ENCODE assay signal across 16 cellular contexts in genomic region chr1:19884312-19884711, GRCh38. TPM values are rescaled to one million over a fixed set of nuclear protein-coding genes. Genes with fewer than 3 reads are reported as not detected.
DNase-seq lines count a peak whose midpoint lies in the region; ATAC-seq and TF ChIP-seq lines count a peak whose summit lies in the region.
"Had no signal": no experiment of that assay in that cellular context is flagged by ENCODE, and none has a peak within 500 bp of the region (broad histone marks: within the 10 kb centered on the region; RNA-seq: fewer than 3 reads in every experiment).

No MANE protein-coding gene starts in this region.

- no peak overlapping the region for H2BK5ac ChIP-seq in IMR-90 (ENCODE audit: low read depth, low read length, poor library complexity, severe bottlenecking)

- H3K27ac Mint-ChIP-seq in CD4-positive, alpha-beta memory T cell = peak overlapping the region in 2 of 7 donors; percentile 43 to 91
- H3K27ac Mint-ChIP-seq in brain (peak overlapping the region in 2 of 5 experiments; percentile 45 to 88), natural killer cell (peak overlapping the region; percentile 66 to 72)

- no peak for TF ChIP-seq POLR2A in IMR-90 (IDR thresholded peaks at IDR 0.05; ENCODE audit: low read depth, low read length)
- TF ChIP-seq POLR2A in ovary (IDR thresholded peaks at IDR 0.05) = no peak

- dilution Hi-C loops in IMR-90 (cut with HindIII; ENCODE audit: low sequenced_read_pairs, unreplicated experiment) = no loop called here

- H3K4me1 ChIP-seq in CD4-positive, alpha-beta memory T cell (ENCODE audit: insufficient read depth, low read length) = peaks cover 27% of the 10 kb centered on the region
- H3K4me1 ChIP-seq in IMR-90 (ENCODE audit: control insufficient read depth, insufficient read depth, low read length) = peaks cover 6% of the 10 kb centered on the region
- peaks cover 11% of the 10 kb centered on the region for H3K4me1 ChIP-seq in ovary (ENCODE audit: insufficient read depth)

- peak overlapping the region in 7 of 8 donors; percentile 25 to 94 (median 89) for H3K4me3 Mint-ChIP-seq in CD4-positive, alpha-beta memory T cell
- H3K4me3 Mint-ChIP-seq in brain (peak overlapping the region; percentile 88 to 98 (median 94)), natural killer cell (peak overlapping the region; percentile 83)

- no TSS peak for BruUV-seq in IMR-90 (replicated peaks; lab: Mats Ljungman, UMichigan)

- peaks cover 24 to 47% of the 10 kb centered on the region in 2 experiments for H3K79me1 ChIP-seq in IMR-90 (ENCODE audit: low read depth in 1 of 2, low read length in 2 of 2)

- H3K4me3 ChIP-seq in CD4-positive, alpha-beta memory T cell (ENCODE audit: low read length in 2 of 2) = no peak overlapping the region
- H3K4me3 ChIP-seq in IMR-90 (ENCODE audit: insufficient read depth, low read depth, low read length) (no peak overlapping the region), ovary (no peak overlapping the region)
- H3K4me3 ChIP-seq: right atrium auricular region had no signal

- H3K27me3 ChIP-seq in CD4-positive, alpha-beta memory T cell (ENCODE audit: insufficient read depth, low read length) = no peaks in the 10 kb centered on the region
- H3K27me3 ChIP-seq in IMR-90 (ENCODE audit: control insufficient read depth, insufficient read depth, low read length) (no peaks in the 10 kb centered on the region), ovary (no peaks in the 10 kb centered on the region)
- H3K27me3 ChIP-seq: right atrium auricular region had no signal

- H4K20me1 ChIP-seq in IMR-90 (ENCODE audit: insufficient read depth, low read length) = peaks cover 44% of the 10 kb centered on the region; the same call in 1 of the 2 replicates

- no peak for TF ChIP-seq RAD21 in IMR-90 (IDR thresholded peaks at IDR 0.05; ENCODE audit: low read length)

- H3K27ac ChIP-seq in CD4-positive, alpha-beta memory T cell (ENCODE audit: low read depth, low read length) = no peak overlapping the region
- H3K27ac ChIP-seq in IMR-90 (ENCODE audit: insufficient read depth, low read length) (no peak overlapping the region), ovary (no peak overlapping the region)
- H3K27ac ChIP-seq: right atrium auricular region had no signal

- peak overlapping the region; percentile 35; the same call in 1 of the 2 replicates for H3K23ac ChIP-seq in IMR-90 (ENCODE audit: low read depth, low read length)

- no peak overlapping the region for H3K9ac ChIP-seq in IMR-90 (ENCODE audit: low read depth, low read length)

- H3K14ac ChIP-seq in IMR-90 (replicated peaks; ENCODE audit: low read depth, low read length) = no peak overlapping the region

- peaks cover 2 to 10% of the 10 kb centered on the region in 2 donors for H3K27me3 Mint-ChIP-seq in CD4-positive, alpha-beta memory T cell
- H3K27me3 Mint-ChIP-seq in brain = peaks cover 12% of the 10 kb centered on the region
- peaks cover 0 to 4% of the 10 kb centered on the region in 2 donors for H3K27me3 Mint-ChIP-seq in natural killer cell (ENCODE audit: low read depth in 2 of 2)

- POLR2A ChIA-PET in CD4-positive, alpha-beta memory T cell (lab: Charles Lee; ENCODE audit: partially characterized antibody) = no interaction called here
- POLR2A ChIA-PET in IMR-90 (lab: Charles Lee; ENCODE audit: unreplicated experiment) = no interaction called here

- in situ Hi-C loops in IMR-90 (cut with MboI; ENCODE audit: low sequenced_read_pairs) = no loop called here

- no peak overlapping the region for H2AFZ ChIP-seq in IMR-90 (replicated peaks; ENCODE audit: low read length, poor library complexity)

- no CpG with 5 or more reads among the region's 2 CpGs for WGBS in IMR-90 (ENCODE audit: extremely low coverage in 2 of 2, insufficient read length in 1 of 2), 2 experiments
- WGBS in ovary, 3 donors = 85 to 88% (median 85%) methylated on average over 2 of the region's 2 CpGs

- no peak overlapping the region for H3K18ac ChIP-seq in IMR-90 (ENCODE audit: low read depth, low read length)

- DNase-seq in CD4-positive, alpha-beta memory T cell = no peak
- DNase-seq in IMR-90 (no peak), natural killer cell (no peak), ovary (no peak), DMS153 (lab: John Stamatoyannopoulos, UW) (no peak)
- DNase-seq: amniotic stem cell; COR-L47; left cardiac atrium; NCI-H2107; SIG-M5; stimulated activated CD4-positive, alpha-beta T cell treated with anti-CD3 and anti-CD28 coated beads, Interleukin-4, amount 100 ng/mL, for 24 hours had no signal

- no peak overlapping the region for H3K56ac ChIP-seq in IMR-90 (ENCODE audit: extremely low read depth, insufficient read depth, low read length)

- no peak overlapping the region for H2BK120ac ChIP-seq in IMR-90 (ENCODE audit: low read depth, low read length)

- TF ChIP-seq EP300 in ovary (IDR thresholded peaks at IDR 0.05) = no peak

- H2AK9ac ChIP-seq in IMR-90 (replicated peaks; ENCODE audit: low read depth, low read length, poor library complexity) = no peak overlapping the region

- intact Hi-C loops in CD4-positive, alpha-beta memory T cell (cut with micrococcal nuclease) = no loop called here
- intact Hi-C loops in IMR-90 (cut with micrococcal nuclease) = loop anchor here (10.0 kb wide), 1 partner anchor 220 kb away; the partner anchor contains the start of gene HTR6
- intact Hi-C loops in natural killer cell (cut with micrococcal nuclease) = no loop called here
- intact Hi-C loops in ovary (cut with DNase I) = loop anchor here in 1 of 4 donors (5.0 kb wide), 1 partner anchor 87 kb away; the partner anchor contains the start of gene TMCO4

- H4K8ac ChIP-seq in IMR-90 (ENCODE audit: low read depth in 2 of 2, low read length in 2 of 2) = no peak overlapping the region

- H3K9me3 ChIP-seq in CD4-positive, alpha-beta memory T cell (ENCODE audit: control insufficient read depth in 1 of 2, low read length in 2 of 2) = no peaks in the 10 kb centered on the region
- H3K9me3 ChIP-seq in IMR-90 (ENCODE audit: control insufficient read depth, insufficient read depth, low read length) = no peaks in the 10 kb centered on the region
- no peaks in the 10 kb centered on the region for H3K9me3 ChIP-seq in ovary
- H3K9me3 ChIP-seq: right atrium auricular region had no signal

- CTCF ChIA-PET in CD4-positive, alpha-beta memory T cell (lab: Charles Lee; ENCODE audit: partially characterized antibody) = no interaction called here
- CTCF ChIA-PET in IMR-90 (lab: Yijun Ruan, JAX) = no interaction called here

- H2AK5ac ChIP-seq in IMR-90 (ENCODE audit: low read depth, low read length) = no peak overlapping the region

- no peaks in the 10 kb centered on the region for H3K36me3 Mint-ChIP-seq in CD4-positive, alpha-beta memory T cell
- H3K36me3 Mint-ChIP-seq in brain = peaks cover 20% of the 10 kb centered on the region
- no peaks in the 10 kb centered on the region for H3K36me3 Mint-ChIP-seq in natural killer cell

- no peak for ATAC-seq in IMR-90 (ENCODE audit: low read depth)
- ATAC-seq in natural killer cell = no peak
- no peak for ATAC-seq in HG03571 (IDR thresholded peaks at IDR 0.05; ENCODE audit: unreplicated experiment)
- ATAC-seq: left cardiac atrium had no signal

- H3K9me1 ChIP-seq in IMR-90 (ENCODE audit: insufficient read depth, low read length) = peaks cover 8% of the 10 kb centered on the region

- H4K5ac ChIP-seq in IMR-90 (ENCODE audit: low read depth, low read length) = no peak overlapping the region

- H4K91ac ChIP-seq in IMR-90 (ENCODE audit: insufficient read depth, low read depth, low read length) = no peak overlapping the region

- H3K9me3 Mint-ChIP-seq in CD4-positive, alpha-beta memory T cell = no peaks in the 10 kb centered on the region
- H3K9me3 Mint-ChIP-seq in brain (peaks cover 0 to 4% (median 0%) of the 10 kb centered on the region in 5 experiments), natural killer cell (no peaks in the 10 kb centered on the region)

- TF ChIP-seq CTCF in IMR-90 (conservative IDR thresholded peaks at IDR 0.05; ENCODE audit: low read depth, low read length) (no peak), brain (conservative IDR thresholded peaks at IDR 0.05) (no peak), natural killer cell (IDR thresholded peaks at IDR 0.05) (no peak), ovary (IDR thresholded peaks at IDR 0.05) (no peak)

- no peak overlapping the region for H3K4ac ChIP-seq in IMR-90 (ENCODE audit: low read depth, low read length)

- H2BK20ac ChIP-seq in IMR-90 (ENCODE audit: low read depth, low read length) = no peak overlapping the region

- no peak overlapping the region for H3K4me2 ChIP-seq in IMR-90 (ENCODE audit: low read depth, low read length)

- no peaks in the 10 kb centered on the region for H3K36me3 ChIP-seq in CD4-positive, alpha-beta memory T cell (ENCODE audit: insufficient read depth, low read length)
- no peaks in the 10 kb centered on the region for H3K36me3 ChIP-seq in IMR-90 (ENCODE audit: control insufficient read depth, insufficient read depth, low read length)
- no peaks in the 10 kb centered on the region for H3K36me3 ChIP-seq in ovary
- H3K36me3 ChIP-seq: right atrium auricular region had no signal

- no peak overlapping the region for H2BK15ac ChIP-seq in IMR-90 (ENCODE audit: low read depth, low read length)

- H3K4me1 Mint-ChIP-seq in CD4-positive, alpha-beta memory T cell = peaks cover 29 to 57% (median 40%) of the 10 kb centered on the region in 4 donors
- H3K4me1 Mint-ChIP-seq in brain (peaks cover 62% of the 10 kb centered on the region), natural killer cell (peaks cover 40 to 45% of the 10 kb centered on the region in 2 donors)

TF ChIP-seq in IMR-90, 13 proteins besides CTCF, POLR2A, EP300 and RAD21 (continues in another document):
- TF ChIP-seq SMC3 (IDR thresholded peaks at IDR 0.05; ENCODE audit: low read depth, low read length) (no peak), FOS (IDR thresholded peaks at IDR 0.05; ENCODE audit: low read depth, low read length) (no peak), MAFK (IDR thresholded peaks at IDR 0.05; ENCODE audit: low read depth, low read length) (no peak)

RNA-seq across cellular contexts. Expression of gene OTUD3, which starts 2.1 kb away (rescaled TPM):
- total RNA-seq in CD4-positive, alpha-beta memory T cell = 10 to 100 TPM; 18.4 to 18.7 TPM
- polyA plus RNA-seq in CD4-positive, alpha-beta memory T cell = 1 to 10 TPM; 1.8 to 3.1 TPM
- total RNA-seq in IMR-90 (2012; rRNA removed) (2.9 and 6.1 TPM in 2 replicates), natural killer cell (10 to 100 TPM; 10.5 to 21.8 (median 19.0) TPM), ovary (10 to 100 TPM in 4 of 7 donors, 1 to 10 TPM in 3; 3.8 to 19.7 (median 10.1) TPM)
- polyA plus RNA-seq in IMR-90 (2012; rRNA removed) (2.6 and 3.1 TPM in 2 replicates), brain (ENCODE audit: insufficient read depth, low read depth, low replicate concordance) (2.8 TPM), ovary (1 to 10 TPM; 3.0 to 6.9 TPM)
- polyA plus RNA-seq in IMR-90 (2012; cell fraction: cytosol; rRNA removed) = 0.89 and 1.4 TPM in 2 replicates
- polyA plus RNA-seq in IMR-90 (2012; cell fraction: nucleus; rRNA removed; ENCODE audit: low replicate concordance) = 4.3 and 10.2 TPM in 2 replicates

RNA-seq across cellular contexts. Expression of gene PLA2G2E, which starts 39.1 kb away (rescaled TPM):
- not detected for total RNA-seq in CD4-positive, alpha-beta memory T cell
- polyA plus RNA-seq in CD4-positive, alpha-beta memory T cell = not detected
- not detected in 2 replicates for total RNA-seq in IMR-90 (2012; rRNA removed)
- not detected in 2 replicates for polyA plus RNA-seq in IMR-90 (2012; rRNA removed)
- not detected in 2 replicates for polyA plus RNA-seq in IMR-90 (2012; cell fraction: cytosol; rRNA removed)
- not detected in 2 replicates for polyA plus RNA-seq in IMR-90 (2012; cell fraction: nucleus; rRNA removed; ENCODE audit: low replicate concordance)
- not detected for polyA plus RNA-seq in brain (ENCODE audit: insufficient read depth, low read depth, low replicate concordance)
- not detected for total RNA-seq in natural killer cell
- not detected for total RNA-seq in ovary
- not detected for polyA plus RNA-seq in ovary
- total RNA-seq: left cardiac atrium, myocyte, right atrium auricular region had no signal
- polyA plus RNA-seq: esophagus had no signal
